9 cellular contexts compared by ENCODE assay signal in the genomic region with DNA sequence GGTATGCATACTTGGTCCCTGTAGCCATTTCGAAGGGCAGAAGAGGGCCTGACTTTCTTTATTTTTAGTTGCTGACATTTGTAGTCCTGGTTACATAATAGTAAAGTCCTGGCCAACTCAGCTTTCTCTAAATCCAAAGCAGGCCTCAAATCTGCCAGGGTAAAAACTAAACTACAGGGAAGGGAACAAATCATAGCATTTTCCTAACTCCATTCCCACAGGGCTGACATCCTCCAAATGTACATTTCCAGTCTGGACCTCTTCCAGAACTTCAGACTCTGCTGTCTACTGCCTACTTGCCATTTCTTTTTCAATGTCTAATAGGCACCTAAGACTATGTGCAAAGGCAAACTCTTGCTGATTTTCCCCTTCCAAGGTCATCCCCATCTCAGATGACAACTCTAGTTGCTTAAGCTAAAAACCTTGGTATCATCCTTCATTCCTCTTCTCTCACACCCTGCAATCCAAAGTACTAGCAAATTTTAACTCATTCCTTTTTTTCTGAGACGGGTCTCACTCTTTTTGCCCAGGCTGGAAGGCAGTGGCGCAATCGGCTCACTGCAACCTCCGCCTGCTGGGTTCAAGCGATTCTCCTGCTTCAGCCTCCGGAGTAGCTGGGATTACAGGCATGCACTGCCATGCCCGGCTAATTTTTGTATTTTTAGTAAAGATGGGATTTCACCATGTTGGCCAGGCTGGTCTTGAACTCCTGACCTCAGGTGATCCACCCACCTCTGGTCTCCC. TPM values are rescaled to one million over a fixed set of nuclear protein-coding genes. Genes with fewer than 3 reads are reported as not detected.
DNase-seq lines count a peak whose midpoint lies in the region; ATAC-seq, FAIRE-seq and TF ChIP-seq lines count a peak whose summit lies in the region.
"Had no signal": no experiment of that assay in that cellular context is flagged by ENCODE, and none has a peak within 500 bp of the region (broad histone marks: within the 10 kb centered on the region; RNA-seq: fewer than 3 reads in every experiment).

No MANE protein-coding gene starts in this region.

- H3K27ac ChIP-seq in keratinocyte (ENCODE audit: control insufficient read depth, insufficient read depth, low read length), result peak overlapping the region; percentile 99
- H3K27ac ChIP-seq in subcutaneous abdominal adipose tissue (ENCODE audit: low read depth, low read length), result peak overlapping the region; percentile 99

- DNase-seq in activated CD4-positive, alpha-beta T cell treated with anti-CD3 and anti-CD28 coated beads for 36 hours, result no peak
- DNase-seq in activated CD4-positive, alpha-beta T cell treated with anti-CD3 and anti-CD28 coated beads for 1 hour, result no peak
- DNase-seq in activated naive CD8-positive, alpha-beta T cell treated with anti-CD3 and anti-CD28 coated beads, Interleukin-2, amount 10 ng/mL, durations not matched to agents 7 days and 5 days, result no peak
- DNase-seq in keratinocyte (ENCODE audit: low read depth, low spot score), result no peak
- DNase-seq in epidermal melanocyte (ENCODE audit: insufficient read length, low spot score), result no peak
- no peak for DNase-seq in stimulated activated CD4-positive, alpha-beta T cell treated with anti-CD3 and anti-CD28 coated beads, Interleukin-15, amount 100 ng/mL, for 24 hours
- DNase-seq: activated CD4-positive, alpha-beta T cell treated with anti-CD3 and anti-CD28 coated beads, Interleukin-2, amount 50 U/mL, for 4 hours had no signal

- H3K36me3 ChIP-seq in keratinocyte (ENCODE audit: control insufficient read depth in 2 of 2, extremely low read depth in 1 of 2, insufficient read depth in 2 of 2, low read length in 2 of 2) (peaks cover 32 to 51% of the 10 kb centered on the region in 2 experiments), subcutaneous abdominal adipose tissue (ENCODE audit: control insufficient read depth in 5 of 5, insufficient read depth in 5 of 5, low read length in 5 of 5) (peaks cover 11 to 44% (median 38%) of the 10 kb centered on the region in 5 donors)

- H3K9me1 ChIP-seq in keratinocyte (ENCODE audit: control insufficient read depth, extremely low read depth, insufficient read depth, low read length), result no peaks in the 10 kb centered on the region

- CTCF ChIA-PET in activated CD4-positive, alpha-beta T cell treated with anti-CD3 and anti-CD28 coated beads for 36 hours (lab: Charles Lee), result no interaction called here

- no peak for ATAC-seq in activated CD4-positive, alpha-beta T cell treated with anti-CD3 and anti-CD28 coated beads for 36 hours
- no peak for ATAC-seq in activated naive CD8-positive, alpha-beta T cell treated with anti-CD3 and anti-CD28 coated beads, Interleukin-2, amount 10 ng/mL, durations not matched to agents 7 days and 5 days (ENCODE audit: low read depth)
- no peak for ATAC-seq in HG02623 (IDR thresholded peaks at IDR 0.05; ENCODE audit: unreplicated experiment)

- H3K27me3 Mint-ChIP-seq in activated CD4-positive, alpha-beta T cell treated with anti-CD3 and anti-CD28 coated beads for 36 hours, result no peaks in the 10 kb centered on the region
- no peaks in the 10 kb centered on the region for H3K27me3 Mint-ChIP-seq in activated naive CD8-positive, alpha-beta T cell treated with anti-CD3 and anti-CD28 coated beads, Interleukin-2, amount 10 ng/mL, durations not matched to agents 7 days and 5 days

- H3K9me3 Mint-ChIP-seq in activated CD4-positive, alpha-beta T cell treated with anti-CD3 and anti-CD28 coated beads for 36 hours (ENCODE audit: low read depth), result no peaks in the 10 kb centered on the region
- H3K9me3 Mint-ChIP-seq in activated naive CD8-positive, alpha-beta T cell treated with anti-CD3 and anti-CD28 coated beads, Interleukin-2, amount 10 ng/mL, durations not matched to agents 7 days and 5 days, result no peaks in the 10 kb centered on the region

- no peaks in the 10 kb centered on the region for H3K27me3 ChIP-seq in keratinocyte (ENCODE audit: control insufficient read depth, extremely low read depth, insufficient read depth, low read length)
- no peaks in the 10 kb centered on the region for H3K27me3 ChIP-seq in subcutaneous abdominal adipose tissue (ENCODE audit: control insufficient read depth in 5 of 5, insufficient read depth in 4 of 5, low read length in 5 of 5)

- H3K9me3 ChIP-seq in keratinocyte (ENCODE audit: control insufficient read depth, low read depth, low read length) (no peaks in the 10 kb centered on the region), subcutaneous abdominal adipose tissue (ENCODE audit: control insufficient read depth in 5 of 5, low read length in 5 of 5) (no peaks in the 10 kb centered on the region)

- H3K4me1 Mint-ChIP-seq in activated CD4-positive, alpha-beta T cell treated with anti-CD3 and anti-CD28 coated beads for 36 hours, result peaks cover 36% of the 10 kb centered on the region
- peaks cover 39% of the 10 kb centered on the region for H3K4me1 Mint-ChIP-seq in activated naive CD8-positive, alpha-beta T cell treated with anti-CD3 and anti-CD28 coated beads, Interleukin-2, amount 10 ng/mL, durations not matched to agents 7 days and 5 days

- H3K4me3 Mint-ChIP-seq in activated CD4-positive, alpha-beta T cell treated with anti-CD3 and anti-CD28 coated beads for 36 hours, result peak overlapping the region; percentile 96
- H3K4me3 Mint-ChIP-seq in activated naive CD8-positive, alpha-beta T cell treated with anti-CD3 and anti-CD28 coated beads, Interleukin-2, amount 10 ng/mL, durations not matched to agents 7 days and 5 days, result peak overlapping the region; percentile 96

- H3K36me3 Mint-ChIP-seq in activated CD4-positive, alpha-beta T cell treated with anti-CD3 and anti-CD28 coated beads for 36 hours (ENCODE audit: low read depth), result peaks cover 56% of the 10 kb centered on the region
- H3K36me3 Mint-ChIP-seq in activated naive CD8-positive, alpha-beta T cell treated with anti-CD3 and anti-CD28 coated beads, Interleukin-2, amount 10 ng/mL, durations not matched to agents 7 days and 5 days, result peaks cover 35% of the 10 kb centered on the region

- peaks cover 19% of the 10 kb centered on the region for H4K20me1 ChIP-seq in keratinocyte (ENCODE audit: control insufficient read depth, extremely low read depth, insufficient read depth, low read length)

- H3K4me2 ChIP-seq in keratinocyte (ENCODE audit: control insufficient read depth, extremely low read depth, insufficient read depth, low read depth, low read length), result peak overlapping the region; percentile 97

- peak overlapping the region; percentile 98 for H3K27ac Mint-ChIP-seq in activated CD4-positive, alpha-beta T cell treated with anti-CD3 and anti-CD28 coated beads for 36 hours
- H3K27ac Mint-ChIP-seq in activated naive CD8-positive, alpha-beta T cell treated with anti-CD3 and anti-CD28 coated beads, Interleukin-2, amount 10 ng/mL, durations not matched to agents 7 days and 5 days, result peak overlapping the region; percentile 100

- H3K4me1 ChIP-seq in keratinocyte (ENCODE audit: control insufficient read depth, extremely low read depth, insufficient read depth, low read length) (peaks cover 23% of the 10 kb centered on the region), subcutaneous abdominal adipose tissue (ENCODE audit: control insufficient read depth in 5 of 5, insufficient read depth in 5 of 5, low read length in 5 of 5) (peaks cover 16 to 54% (median 50%) of the 10 kb centered on the region in 5 donors)

- no peak overlapping the region for H2AFZ ChIP-seq in keratinocyte (ENCODE audit: control insufficient read depth, low read length)

- no peak for FAIRE-seq in keratinocyte (lab: Jason Lieb, UNC)

- dilution Hi-C loops in keratinocyte (cut with MboI; ENCODE audit: extremely low pct_ligation_motif_present, low sequenced_read_pairs), result no loop called here

- H3K9ac ChIP-seq in keratinocyte (ENCODE audit: control insufficient read depth, extremely low read depth, insufficient read depth, low read length) (peak overlapping the region; percentile 24), subcutaneous abdominal adipose tissue (ENCODE audit: low read length in 5 of 5) (peak overlapping the region in 4 of 5 donors; percentile 48 to 99 (median 80))

- no peak for TF ChIP-seq CTCF in keratinocyte (optimal IDR thresholded peaks at IDR 0.05 in 1 of 3, IDR thresholded peaks at IDR 0.05 in 1 of 3, conservative IDR thresholded peaks at IDR 0.05 in 1 of 3; ENCODE audit: extremely low read depth in 1 of 3, insufficient read depth in 2 of 3, low read length in 3 of 3)

- peak overlapping the region in 2 of 3 experiments; percentile 89 to 99 for H3K4me3 ChIP-seq in keratinocyte (ENCODE audit: control insufficient read depth in 2 of 3, extremely low read depth in 1 of 3, insufficient read depth in 2 of 3, low read depth in 1 of 3, low read length in 3 of 3)
- peak overlapping the region; percentile 93 to 100 (median 99) for H3K4me3 ChIP-seq in subcutaneous abdominal adipose tissue (ENCODE audit: low read depth in 1 of 5, low read length in 5 of 5)

- peaks cover 24% of the 10 kb centered on the region for H3K79me2 ChIP-seq in keratinocyte (ENCODE audit: control insufficient read depth, insufficient read depth, low read length)

- intact Hi-C loops in activated CD4-positive, alpha-beta T cell treated with anti-CD3 and anti-CD28 coated beads for 36 hours (cut with DNase I, micrococcal nuclease), result no loop called here

- POLR2A ChIA-PET in activated CD4-positive, alpha-beta T cell treated with anti-CD3 and anti-CD28 coated beads for 36 hours (lab: Charles Lee), result interaction anchor here (0.6 to 1.2 kb wide), 7 partner anchors 17 to 390 kb away, joined by 3 to 6 read pairs (median 3); a partner anchor contains a TSS
- POLR2A ChIA-PET in activated naive CD8-positive, alpha-beta T cell treated with anti-CD3 and anti-CD28 coated beads, Interleukin-2, amount 10 ng/mL, durations not matched to agents 7 days and 5 days (lab: Charles Lee), result interaction anchor here (1.2 to 4.9 kb wide), 6 partner anchors 8 to 227 kb away, joined by 3 to 94 read pairs (median 16); a partner anchor contains a TSS

RNA-seq across cellular contexts. Expression of a gene that starts 2.0 kb away (rescaled TPM):
- 10 to 100 TPM; 31.2 to 32.2 TPM for total RNA-seq in activated CD4-positive, alpha-beta T cell treated with anti-CD3 and anti-CD28 coated beads for 36 hours
- total RNA-seq in activated naive CD8-positive, alpha-beta T cell treated with anti-CD3 and anti-CD28 coated beads, Interleukin-2, amount 10 ng/mL, durations not matched to agents 7 days and 5 days, result 10 to 100 TPM; 34.4 to 37.2 TPM
- polyA plus RNA-seq in keratinocyte, result 7.8 to 25.6 TPM (median 23.6 TPM) in 3 replicates
- 50.2 TPM for polyA plus RNA-seq in keratinocyte (2011; ENCODE audit: low read depth)
- polyA plus RNA-seq in keratinocyte (2011; cell fraction: cytosol; rRNA removed), result 11.4 and 13.0 TPM in 2 replicates
- polyA plus RNA-seq in keratinocyte (2011; cell fraction: nucleus; rRNA removed), result 38.4 and 40.9 TPM in 2 replicates
- 5.9 and 87.6 TPM in 2 replicates for polyA plus RNA-seq in keratinocyte (2012; ENCODE audit: low replicate concordance)
- polyA minus RNA-seq in keratinocyte, result 1.8 to 9.1 TPM (median 3.2 TPM) in 3 replicates
- 3.8 TPM for polyA minus RNA-seq in keratinocyte (2011; cell fraction: cytosol; rRNA and poly(A)+ RNA removed)
- 6.5 and 14.2 TPM in 2 replicates for polyA minus RNA-seq in keratinocyte (2011; cell fraction: nucleus; rRNA and poly(A)+ RNA removed)

RNA-seq across cellular contexts. Expression of a gene that starts 4.3 kb away (rescaled TPM):
- 10 to 100 TPM; 31.3 to 43.6 TPM for total RNA-seq in activated CD4-positive, alpha-beta T cell treated with anti-CD3 and anti-CD28 coated beads for 36 hours
- total RNA-seq in activated naive CD8-positive, alpha-beta T cell treated with anti-CD3 and anti-CD28 coated beads, Interleukin-2, amount 10 ng/mL, durations not matched to agents 7 days and 5 days, result 10 to 100 TPM; 94.2 to 96.7 TPM
- polyA plus RNA-seq in keratinocyte, result 1.8 to 5.4 TPM (median 2.2 TPM) in 3 replicates
- polyA plus RNA-seq in keratinocyte (2011; ENCODE audit: low read depth), result 5.5 TPM
- 2.0 and 3.6 TPM in 2 replicates for polyA plus RNA-seq in keratinocyte (2011; cell fraction: cytosol; rRNA removed)
- 11.4 and 15.7 TPM in 2 replicates for polyA plus RNA-seq in keratinocyte (2011; cell fraction: nucleus; rRNA removed)
- polyA plus RNA-seq in keratinocyte (2012; ENCODE audit: low replicate concordance), result 13.9 and 24.5 TPM in 2 replicates
- 4.8 to 14.5 TPM (median 5.4 TPM) in 3 replicates for polyA minus RNA-seq in keratinocyte
- 11.1 TPM for polyA minus RNA-seq in keratinocyte (2011; cell fraction: cytosol; rRNA and poly(A)+ RNA removed)
- polyA minus RNA-seq in keratinocyte (2011; cell fraction: nucleus; rRNA and poly(A)+ RNA removed), result 5.8 and 6.7 TPM in 2 replicates

RNA-seq across cellular contexts. Expression of a gene that starts 28.6 kb away (rescaled TPM):
- total RNA-seq in activated CD4-positive, alpha-beta T cell treated with anti-CD3 and anti-CD28 coated beads for 36 hours, result 10 to 100 TPM; 69.7 to 81.2 TPM
- total RNA-seq in activated naive CD8-positive, alpha-beta T cell treated with anti-CD3 and anti-CD28 coated beads, Interleukin-2, amount 10 ng/mL, durations not matched to agents 7 days and 5 days, result 10 to 100 TPM; 81.0 to 84.4 TPM
- 109 to 158 TPM (median 132 TPM) in 3 replicates for polyA plus RNA-seq in keratinocyte
- polyA plus RNA-seq in keratinocyte (2011; ENCODE audit: low read depth), result 330 TPM
- 110 and 143 TPM in 2 replicates for polyA plus RNA-seq in keratinocyte (2011; cell fraction: cytosol; rRNA removed)
- 114 and 116 TPM in 2 replicates for polyA plus RNA-seq in keratinocyte (2011; cell fraction: nucleus; rRNA removed)
- 126 and 140 TPM in 2 replicates for polyA plus RNA-seq in keratinocyte (2012; ENCODE audit: low replicate concordance)
- 96.0 to 116 TPM (median 99.6 TPM) in 3 replicates for polyA minus RNA-seq in keratinocyte
- 131 TPM for polyA minus RNA-seq in keratinocyte (2011; cell fraction: cytosol; rRNA and poly(A)+ RNA removed)
- 58.8 and 71.0 TPM in 2 replicates for polyA minus RNA-seq in keratinocyte (2011; cell fraction: nucleus; rRNA and poly(A)+ RNA removed)

RNA-seq across cellular contexts. Expression of a gene that starts 30.5 kb away (rescaled TPM):
- total RNA-seq in activated CD4-positive, alpha-beta T cell treated with anti-CD3 and anti-CD28 coated beads for 36 hours, result 100 to 1,000 TPM; 389 to 583 TPM
- total RNA-seq in activated naive CD8-positive, alpha-beta T cell treated with anti-CD3 and anti-CD28 coated beads, Interleukin-2, amount 10 ng/mL, durations not matched to agents 7 days and 5 days, result 100 to 1,000 TPM; 293 to 306 TPM
- polyA plus RNA-seq in keratinocyte, result 92.9 to 137 TPM (median 125 TPM) in 3 replicates
- polyA plus RNA-seq in keratinocyte (2011; ENCODE audit: low read depth), result 431 TPM
- polyA plus RNA-seq in keratinocyte (2011; cell fraction: cytosol; rRNA removed), result 75.5 and 77.5 TPM in 2 replicates
- polyA plus RNA-seq in keratinocyte (2011; cell fraction: nucleus; rRNA removed), result 293 and 319 TPM in 2 replicates
- polyA plus RNA-seq in keratinocyte (2012; ENCODE audit: low replicate concordance), result 156 and 206 TPM in 2 replicates
- 137 to 250 TPM (median 138 TPM) in 3 replicates for polyA minus RNA-seq in keratinocyte
- 118 TPM for polyA minus RNA-seq in keratinocyte (2011; cell fraction: cytosol; rRNA and poly(A)+ RNA removed)
- 95.4 and 107 TPM in 2 replicates for polyA minus RNA-seq in keratinocyte (2011; cell fraction: nucleus; rRNA and poly(A)+ RNA removed)

RNA-seq across cellular contexts. Expression of a gene that starts 31.5 kb away (rescaled TPM):
- 1 to 10 TPM; 1.3 to 1.4 TPM for total RNA-seq in activated CD4-positive, alpha-beta T cell treated with anti-CD3 and anti-CD28 coated beads for 36 hours
- 1 to 10 TPM; 1.4 to 1.6 TPM for total RNA-seq in activated naive CD8-positive, alpha-beta T cell treated with anti-CD3 and anti-CD28 coated beads, Interleukin-2, amount 10 ng/mL, durations not matched to agents 7 days and 5 days
- polyA plus RNA-seq in keratinocyte, result 0.01 to 0.10 TPM (median 0.05 TPM) in 3 replicates
- polyA plus RNA-seq in keratinocyte (2011; ENCODE audit: low read depth), result 0.41 TPM
- polyA plus RNA-seq in keratinocyte (2011; cell fraction: cytosol; rRNA removed), result 0.01 TPM in 1 of 2 replicates, not detected in the other
- polyA plus RNA-seq in keratinocyte (2011; cell fraction: nucleus; rRNA removed), result 0.47 and 0.52 TPM in 2 replicates
- polyA plus RNA-seq in keratinocyte (2012; ENCODE audit: low replicate concordance), result 0.02 and 0.18 TPM in 2 replicates
- 0.07 TPM in 2 of 3 replicates, not detected in the other for polyA minus RNA-seq in keratinocyte
- not detected for polyA minus RNA-seq in keratinocyte (2011; cell fraction: cytosol; rRNA and poly(A)+ RNA removed)
- polyA minus RNA-seq in keratinocyte (2011; cell fraction: nucleus; rRNA and poly(A)+ RNA removed), result 0.08 and 0.11 TPM in 2 replicates
